7 cellular contexts compared by ENCODE assay signal in the genomic region with DNA sequence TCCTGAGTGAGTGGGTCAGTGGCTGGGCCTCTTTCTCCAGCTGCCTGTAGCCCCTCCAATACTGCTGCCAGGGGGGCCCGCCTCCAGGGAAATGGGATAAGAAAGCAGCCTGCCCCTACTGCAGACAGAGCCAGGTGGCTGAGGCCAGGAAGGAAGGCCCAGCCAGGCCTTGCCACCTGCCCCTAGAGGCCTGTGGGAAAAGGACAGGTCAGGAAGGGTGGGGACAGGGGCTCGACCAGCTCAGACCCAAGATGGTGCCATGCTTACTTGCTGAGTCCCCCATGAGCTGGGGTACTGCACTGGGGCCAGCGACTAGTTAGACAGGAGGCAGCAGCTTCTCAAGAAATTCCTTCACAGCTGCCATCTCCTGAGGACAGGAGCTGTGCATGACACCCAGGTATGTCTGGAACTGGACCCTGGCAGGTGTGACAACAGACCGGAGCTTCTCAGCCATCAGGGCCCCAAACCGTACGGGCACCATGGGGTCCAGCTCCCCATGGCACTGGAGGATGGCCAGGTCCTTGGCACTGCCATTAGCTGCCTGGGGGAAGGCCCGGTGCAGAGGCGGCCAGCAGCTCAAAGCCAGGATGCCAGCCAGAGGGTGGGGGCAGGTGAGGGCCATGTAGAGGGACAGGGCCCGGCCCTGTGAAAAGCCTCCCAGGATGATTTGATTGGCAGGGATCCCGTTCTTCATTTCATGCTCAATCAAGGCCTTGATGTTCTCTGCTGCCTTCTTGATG. TPM values are rescaled to one million over a fixed set of nuclear protein-coding genes. Genes with fewer than 3 reads are reported as not detected.
DNase-seq lines count a peak whose midpoint lies in the region; ATAC-seq and TF ChIP-seq lines count a peak whose summit lies in the region.
"Not testable (repeated sequence)": the region's sequence is repeated elsewhere in the genome, so short reads cannot be mapped to it uniquely, and the experiment has no call there.

No MANE protein-coding gene starts in this region.

- not testable (repeated sequence) for H3K9me3 ChIP-seq in PC-3 (ENCODE audit: low read length)

- not testable (repeated sequence) for H3F3A ChIP-seq in GM23338 (replicated peaks; ENCODE audit: low read depth); PC-3 (ENCODE audit: low read length, unreplicated experiment)

- peaks cover 14% of the 10 kb centered on the region for H3K36me3 Mint-ChIP-seq in Calu3 (ENCODE audit: insufficient read depth, unreplicated experiment)
- not testable (repeated sequence) for H3K36me3 Mint-ChIP-seq in GM23338 (ENCODE audit: low read depth); progenitor cell of endocrine pancreas (ENCODE audit: insufficient read depth)

- H3K79me2 ChIP-seq in GM23338 (replicated peaks; ENCODE audit: insufficient read depth); PC-3 (ENCODE audit: low read length); mesendoderm (ENCODE audit: control insufficient read depth, insufficient read depth, low read length): not testable (repeated sequence)

- H3K79me1 ChIP-seq in mesendoderm (ENCODE audit: low read length): not testable (repeated sequence)

- not testable (repeated sequence) for H3K9ac ChIP-seq in PC-3 (ENCODE audit: low read length); mesendoderm (ENCODE audit: low read length)

- ATAC-seq in GM23338: peak; percentile 87
- peak; percentile 40; the same call in 1 of the 2 replicates for ATAC-seq in PC-3

- not testable (repeated sequence) for H3K9me2 ChIP-seq in GM23338 (ENCODE audit: insufficient read depth); PC-3 (replicated peaks; ENCODE audit: low read length)

- H3K4me1 ChIP-seq in GM23338 (ENCODE audit: insufficient read depth); PC-3 (ENCODE audit: insufficient read depth, low read length); mesendoderm (ENCODE audit: control insufficient read depth, low read depth, low read length): not testable (repeated sequence)

- H3K27me3 Mint-ChIP-seq in Calu3 (ENCODE audit: unreplicated experiment); GM23338 (ENCODE audit: insufficient read depth, low read depth, poor library complexity); progenitor cell of endocrine pancreas: not testable (repeated sequence)

- not testable (repeated sequence) for H4K20me1 ChIP-seq in GM23338 (replicated peaks; ENCODE audit: insufficient read depth); PC-3 (ENCODE audit: low read length)

- not testable (repeated sequence) for H3K4ac ChIP-seq in mesendoderm (ENCODE audit: low read depth, low read length)

- CTCF ChIA-PET in Calu3 (lab: Charles Lee); PC-3 (lab: Charles Lee): not testable (repeated sequence)

- not testable (repeated sequence) for H3K23ac ChIP-seq in mesendoderm (ENCODE audit: low read length)

- not testable (repeated sequence) for H3K36me3 ChIP-seq in GM23338 (ENCODE audit: insufficient read depth); PC-3 (ENCODE audit: low read depth, low read length); mesendoderm (ENCODE audit: control insufficient read depth, insufficient read depth, low read length)

- not testable (repeated sequence) for H3K4me3 ChIP-seq in GM23338; PC-3 (ENCODE audit: low read length); epithelial cell of proximal tubule (ENCODE audit: low read depth, low read length); mesendoderm (ENCODE audit: low read length)

- not testable (repeated sequence) for H2AFZ ChIP-seq in GM23338; PC-3 (ENCODE audit: low read length)

- H3K18ac ChIP-seq in mesendoderm (ENCODE audit: low read length): not testable (repeated sequence)

- H3K27ac ChIP-seq in GM23338 (ENCODE audit: low read depth); PC-3 (ENCODE audit: low read length); mesendoderm (ENCODE audit: low read depth, low read length): not testable (repeated sequence)

- not testable (repeated sequence) for H3K4me2 ChIP-seq in GM23338; PC-3 (ENCODE audit: low read length); mesendoderm (ENCODE audit: low read length)

- H2BK5ac ChIP-seq in mesendoderm (ENCODE audit: low read length): not testable (repeated sequence)

- H4K8ac ChIP-seq in mesendoderm (ENCODE audit: low read depth, low read length): not testable (repeated sequence)

- H2BK120ac ChIP-seq in mesendoderm (ENCODE audit: low read depth, low read length): not testable (repeated sequence)

- WGBS in mesendoderm (ENCODE audit: extremely low coverage, insufficient coverage, low lambda C conversion rate): no CpG with 5 or more reads among the region's 10 CpGs

- BruUV-seq in Calu3 (replicated peaks; lab: Mats Ljungman, UMichigan); PC-3 (replicated peaks; lab: Mats Ljungman, UMichigan): not testable (repeated sequence)

- H3K27ac Mint-ChIP-seq in Calu3 (ENCODE audit: unreplicated experiment); GM23338: not testable (repeated sequence)
- H3K27ac Mint-ChIP-seq in progenitor cell of endocrine pancreas: peak overlapping the region; percentile 64

- not testable (repeated sequence) for H3K27me3 ChIP-seq in GM23338 (ENCODE audit: insufficient read depth); PC-3 (ENCODE audit: low read length); mesendoderm (ENCODE audit: insufficient read depth, low read length, poor library complexity)

- H2BK15ac ChIP-seq in mesendoderm (replicated peaks; ENCODE audit: low read depth): not testable (repeated sequence)

- DNase-seq in Calu3: peak; percentile 25
- peak; percentile 43 for DNase-seq in GM23338 (ENCODE audit: low spot score)
- not testable (repeated sequence) for DNase-seq in PC-3; epithelial cell of proximal tubule (ENCODE audit: low read depth); progenitor cell of endocrine pancreas (ENCODE audit: low spot score, unreplicated experiment)
- DNase-seq in activated CD4-positive, alpha-beta T cell treated with anti-CD3 and anti-CD28 coated beads for 48 hours: peak; percentile 10
- peak; percentile 42 for DNase-seq in mesendoderm

- H2AK5ac ChIP-seq in mesendoderm (ENCODE audit: low read length): not testable (repeated sequence)

- not testable (repeated sequence) for H3K9me3 Mint-ChIP-seq in Calu3 (ENCODE audit: low read depth, unreplicated experiment); GM23338; progenitor cell of endocrine pancreas (ENCODE audit: low read depth)

- intact Hi-C loops in Calu3 (cut with micrococcal nuclease; ENCODE audit: unreplicated experiment); PC-3 (cut with micrococcal nuclease): not testable (repeated sequence)

- H3K4me1 Mint-ChIP-seq in Calu3 (ENCODE audit: low read depth, unreplicated experiment) (peaks cover 32% of the 10 kb centered on the region), progenitor cell of endocrine pancreas (ENCODE audit: low read depth) (peaks cover 18% of the 10 kb centered on the region)
- H3K4me1 Mint-ChIP-seq in GM23338: not testable (repeated sequence)

- H3K4me3 Mint-ChIP-seq in Calu3 (ENCODE audit: low read depth, unreplicated experiment); GM23338; progenitor cell of endocrine pancreas (ENCODE audit: low read depth): not testable (repeated sequence)

- not testable (repeated sequence) for H3K56ac ChIP-seq in mesendoderm (ENCODE audit: low read length)

- POLR2A ChIA-PET in PC-3 (lab: Charles Lee; ENCODE audit: unreplicated experiment): interaction anchor here (0.7 kb wide), 1 partner anchor 579 kb away, joined by 6 read pairs; no protein-coding TSS in a partner anchor

- not testable (repeated sequence) for H4K5ac ChIP-seq in mesendoderm (ENCODE audit: low read length)

- TF ChIP-seq CTCF in Calu3 (IDR thresholded peaks at IDR 0.05; ENCODE audit: unreplicated experiment); PC-3 (conservative IDR thresholded peaks at IDR 0.05; ENCODE audit: low read depth, low read length): not testable (repeated sequence)
- TF ChIP-seq CTCF in GM23338 (conservative IDR thresholded peaks at IDR 0.05; ENCODE audit: low read depth in 2 of 2): peak; percentile 13 to 22; a peak in 2 of 4 replicates
- TF ChIP-seq CTCF in epithelial cell of proximal tubule (conservative IDR thresholded peaks at IDR 0.05; ENCODE audit: low read depth, low read length): peak; percentile 2
- peak; percentile 16 for TF ChIP-seq CTCF in progenitor cell of endocrine pancreas (IDR thresholded peaks at IDR 0.05; ENCODE audit: unreplicated experiment)

RNA-seq across cellular contexts. Expression of a gene that starts 26.2 kb away (rescaled TPM):
- 105 and 140 TPM in 2 replicates for total RNA-seq in Calu3 (2022)
- 61.7 and 64.4 TPM in 2 replicates for total RNA-seq in GM23338 (2014; rRNA removed; shearing (Covaris generic))
- 10.1 and 10.3 TPM in 2 replicates for polyA plus RNA-seq in GM23338 (2016; fragmentation: Nextera tagmentation; extraction: Ambion mirVana)
- 60.6 and 66.7 TPM in 2 replicates for total RNA-seq in PC-3 (2014; rRNA removed)
- total RNA-seq in epithelial cell of proximal tubule: 117 and 126 TPM in 2 replicates
- 44.8 TPM for polyA plus RNA-seq in mesendoderm (2013, experiment 1 of 2)
- 46.4 TPM for polyA plus RNA-seq in mesendoderm (2013, experiment 2 of 2)
- 45.5 and 46.6 TPM in 2 replicates for total RNA-seq in progenitor cell of endocrine pancreas

RNA-seq across cellular contexts. Expression of a gene that starts 42.6 kb away (rescaled TPM):
- total RNA-seq in Calu3 (2022) (86.3 and 86.6 TPM in 2 replicates), PC-3 (2014; rRNA removed) (35.1 and 40.3 TPM in 2 replicates), epithelial cell of proximal tubule (52.7 and 58.1 TPM in 2 replicates), progenitor cell of endocrine pancreas (47.5 and 48.4 TPM in 2 replicates)
- total RNA-seq in GM23338 (2014; rRNA removed; shearing (Covaris generic)): 73.2 and 107 TPM in 2 replicates
- polyA plus RNA-seq in GM23338 (2016; fragmentation: Nextera tagmentation; extraction: Ambion mirVana): 67.4 and 71.0 TPM in 2 replicates
- 68.6 TPM for polyA plus RNA-seq in mesendoderm (2013, experiment 1 of 2)
- 69.9 TPM for polyA plus RNA-seq in mesendoderm (2013, experiment 2 of 2)

RNA-seq across cellular contexts. Expression of a gene that starts 45.4 kb away (rescaled TPM):
- 62.4 and 68.3 TPM in 2 replicates for total RNA-seq in Calu3 (2022)
- 33.2 and 46.7 TPM in 2 replicates for total RNA-seq in GM23338 (2014; rRNA removed; shearing (Covaris generic))
- polyA plus RNA-seq in GM23338 (2016; fragmentation: Nextera tagmentation; extraction: Ambion mirVana): 29.4 and 31.4 TPM in 2 replicates
- total RNA-seq in PC-3 (2014; rRNA removed): 36.6 and 40.3 TPM in 2 replicates
- total RNA-seq in epithelial cell of proximal tubule: 20.7 and 25.4 TPM in 2 replicates
- polyA plus RNA-seq in mesendoderm (2013, experiment 1 of 2): 22.8 TPM
- polyA plus RNA-seq in mesendoderm (2013, experiment 2 of 2): 22.2 TPM
- 58.1 and 58.4 TPM in 2 replicates for total RNA-seq in progenitor cell of endocrine pancreas

RNA-seq across cellular contexts. Expression of a gene that starts 47.9 kb away (rescaled TPM):
- 22.6 and 26.4 TPM in 2 replicates for total RNA-seq in Calu3 (2022)
- 7.7 and 8.8 TPM in 2 replicates for total RNA-seq in GM23338 (2014; rRNA removed; shearing (Covaris generic))
- polyA plus RNA-seq in GM23338 (2016; fragmentation: Nextera tagmentation; extraction: Ambion mirVana): 1.9 and 3.9 TPM in 2 replicates
- 18.8 and 19.8 TPM in 2 replicates for total RNA-seq in PC-3 (2014; rRNA removed)
- total RNA-seq in epithelial cell of proximal tubule: 8.2 and 13.5 TPM in 2 replicates
- 4.3 TPM for polyA plus RNA-seq in mesendoderm (2013, experiment 1 of 2)
- polyA plus RNA-seq in mesendoderm (2013, experiment 2 of 2): 4.1 TPM
- total RNA-seq in progenitor cell of endocrine pancreas: 27.3 and 28.1 TPM in 2 replicates

RNA-seq across cellular contexts. Expression of a gene that starts 51.5 kb away (rescaled TPM):
- 443 and 488 TPM in 2 replicates for total RNA-seq in Calu3 (2022)
- total RNA-seq in GM23338 (2014; rRNA removed; shearing (Covaris generic)): 29.1 and 37.5 TPM in 2 replicates
- 18.1 and 19.9 TPM in 2 replicates for polyA plus RNA-seq in GM23338 (2016; fragmentation: Nextera tagmentation; extraction: Ambion mirVana)
- 67.2 and 77.8 TPM in 2 replicates for total RNA-seq in PC-3 (2014; rRNA removed)
- 108 and 144 TPM in 2 replicates for total RNA-seq in epithelial cell of proximal tubule
- polyA plus RNA-seq in mesendoderm (2013, experiment 1 of 2): 14.8 TPM
- 14.4 TPM for polyA plus RNA-seq in mesendoderm (2013, experiment 2 of 2)
- total RNA-seq in progenitor cell of endocrine pancreas: 20.2 and 22.3 TPM in 2 replicates
